8 cellular contexts compared by ENCODE assay signal in the genomic region with DNA sequence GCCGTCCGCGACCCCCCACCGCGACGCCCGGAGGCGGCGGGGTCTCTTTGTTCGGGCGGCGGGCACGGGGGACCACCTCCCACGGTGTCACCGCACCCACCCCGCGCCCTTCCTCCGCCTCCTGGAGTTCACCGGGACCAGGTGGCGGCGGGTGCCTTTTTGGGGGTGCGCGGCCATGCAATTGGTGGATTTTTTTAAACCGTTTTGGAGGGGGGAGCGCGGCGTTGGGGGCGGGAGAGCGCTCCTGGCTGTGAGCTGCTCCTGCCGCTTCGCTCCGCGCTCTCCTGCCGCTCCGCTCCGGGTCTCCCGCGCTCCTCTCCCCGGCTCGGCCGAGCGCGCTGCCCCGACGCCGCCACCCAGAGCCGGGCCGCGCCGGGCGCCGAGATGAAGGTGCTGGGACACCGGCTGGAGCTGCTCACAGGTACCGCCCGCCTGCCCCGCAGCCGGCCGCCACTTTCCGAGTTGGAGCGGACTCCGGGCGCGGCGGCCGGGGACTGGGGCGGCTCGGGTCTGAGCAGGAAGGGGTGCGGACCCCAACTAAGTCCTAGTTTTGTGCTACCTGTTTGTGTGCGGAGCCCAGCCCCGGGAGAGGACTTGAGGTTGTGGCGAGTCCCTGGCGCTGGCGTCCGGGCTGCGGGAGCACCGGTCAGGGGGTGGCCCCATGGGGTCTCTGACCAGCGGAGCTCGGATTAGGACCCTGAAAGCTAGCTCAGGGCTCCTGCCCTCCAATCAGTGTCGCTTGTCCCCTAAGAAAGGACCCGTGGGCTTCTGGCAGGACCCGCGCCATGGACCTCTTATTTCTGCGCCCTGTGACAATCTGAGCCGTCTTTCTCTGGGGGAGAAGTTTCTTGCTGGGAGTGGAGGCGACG. TPM values are rescaled to one million over a fixed set of nuclear protein-coding genes. Genes with fewer than 3 reads are reported as not detected.
DNase-seq lines count a peak whose midpoint lies in the region; ATAC-seq and TF ChIP-seq lines count a peak whose summit lies in the region.

No MANE protein-coding gene starts in this region.

- H3K4me1 ChIP-seq in Karpas-422 (ENCODE audit: low read length): peaks cover 20% of the 10 kb centered on the region

- peak in 1 of 2 donors; percentile 33 for ATAC-seq in naive B cell (ENCODE audit: low read depth in 2 of 2)
- ATAC-seq in HG03439 (IDR thresholded peaks at IDR 0.05; ENCODE audit: unreplicated experiment): no peak

- H3K27me3 ChIP-seq in Karpas-422 (ENCODE audit: low read length) (no peaks in the 10 kb centered on the region), dorsolateral prefrontal cortex (peaks cover 0 to 65% (median 28%) of the 10 kb centered on the region in 45 donors)

- H3K4me1 Mint-ChIP-seq in naive B cell: peaks cover 10 to 17% (median 10%) of the 10 kb centered on the region in 3 donors

- H3K27me3 Mint-ChIP-seq in naive B cell: peaks cover 44 to 75% (median 65%) of the 10 kb centered on the region in 3 donors

- H3K9ac ChIP-seq in Karpas-422 (ENCODE audit: low read length): peak overlapping the region; percentile 67

- peaks cover 4% of the 10 kb centered on the region for H4K20me1 ChIP-seq in Karpas-422 (ENCODE audit: insufficient read depth, low read depth, low read length)

- intact Hi-C loops in dorsolateral prefrontal cortex (cut with DNase I): no loop called here

- no peaks in the 10 kb centered on the region for H3K79me2 ChIP-seq in Karpas-422 (ENCODE audit: low read length)

- no peaks in the 10 kb centered on the region for H3K9me3 Mint-ChIP-seq in naive B cell

- H3K4me3 ChIP-seq in Karpas-422 (ENCODE audit: low read length) (peak overlapping the region; percentile 74), dorsolateral prefrontal cortex (peak overlapping the region; percentile 34 to 73 (median 60))

- no peak for TF ChIP-seq CTCF in dorsolateral prefrontal cortex (IDR thresholded peaks at IDR 0.05 in 54 of 56, conservative IDR thresholded peaks at IDR 0.05 in 2 of 56; ENCODE audit: low read depth in 1 of 56, partially characterized antibody in 56 of 56)

- H3K27ac Mint-ChIP-seq in naive B cell: peak overlapping the region in 2 of 6 donors; percentile 67 to 91

- H3K27ac ChIP-seq in Karpas-422 (ENCODE audit: low read length) (no peak overlapping the region), dorsolateral prefrontal cortex (peak overlapping the region in 44 of 59 donors; percentile 12 to 94 (median 64))

- no peaks in the 10 kb centered on the region for H3K9me3 ChIP-seq in Karpas-422 (ENCODE audit: low read length)

- H3K4me2 ChIP-seq in Karpas-422 (ENCODE audit: low read depth, low read length, poor library complexity, severe bottlenecking): peak overlapping the region; percentile 96

- H3K4me3 Mint-ChIP-seq in naive B cell: peak overlapping the region; percentile 29 to 88 (median 71)

- DNase-seq in COLO668 (lab: John Stamatoyannopoulos, UW; ENCODE audit: unreplicated experiment) (peak; percentile 8), Karpas-422 (peak; percentile 59), dorsolateral prefrontal cortex (peak in 7 of 10 donors; percentile 45 to 87 (median 60)), naive B cell (no peak), DMS114 treated with DMSO at 0.1 percent for 48 hours (lab: John Stamatoyannopoulos, UW; ENCODE audit: unreplicated experiment) (no peak), SHP77 treated with DMSO at 0.1 percent for 48 hours (lab: John Stamatoyannopoulos, UW) (no peak)
- DNase-seq in central memory CD4-positive, alpha-beta T cell: no peak

- no peaks in the 10 kb centered on the region for H3K36me3 Mint-ChIP-seq in naive B cell

- H2AFZ ChIP-seq in Karpas-422 (ENCODE audit: low read length): 0 out of 2 replicates have a peak overlapping the region, but pooled peaks have one; percentile 43

- H3K36me3 ChIP-seq in Karpas-422 (ENCODE audit: insufficient read depth, low read length): no peaks in the 10 kb centered on the region

- H3K9me2 ChIP-seq in Karpas-422 (replicated peaks; ENCODE audit: insufficient read depth, low read length): no peaks in the 10 kb centered on the region

RNA-seq across cellular contexts. Expression of a gene that starts 35.7 kb away (rescaled TPM):
- 11.9 and 37.3 TPM in 2 replicates for total RNA-seq in Karpas-422 (2014; rRNA removed; shearing (Covaris generic); ENCODE audit: low replicate concordance)
- 1,000 to 10,000 TPM in 17 of 120 experiments, 100 to 1,000 TPM in 103; 366 to 1,232 (median 838) TPM for total RNA-seq in dorsolateral prefrontal cortex
- polyA plus RNA-seq in naive B cell (ENCODE audit: low read depth in 6 of 6): under 1 TPM in 3 of 6 donors, not detected in 3; 0.17 to 0.79 (median 0.27) TPM

RNA-seq across cellular contexts. Expression of a gene that starts 51.0 kb away (rescaled TPM):
- 2.9 and 5.6 TPM in 2 replicates for total RNA-seq in Karpas-422 (2014; rRNA removed; shearing (Covaris generic); ENCODE audit: low replicate concordance)
- 10 to 100 TPM; 14.5 to 47.1 (median 26.3) TPM for total RNA-seq in dorsolateral prefrontal cortex
- 1 to 10 TPM; 1.3 to 9.6 (median 7.6) TPM for polyA plus RNA-seq in naive B cell (ENCODE audit: low read depth in 6 of 6)

Comparison
In these comparisons a context has a peak if more than half of its experiments do, and no peak if none do; other contexts are left out.
1. DNase-seq: peak in COLO668 (single experiment), Karpas-422 (single experiment) and dorsolateral prefrontal cortex (7 of 10); none in naive B cell (single experiment), central memory CD4-positive, alpha-beta T cell (single experiment), DMS114 treated with DMSO at 0.1 percent for 48 hours (single experiment) and SHP77 treated with DMSO at 0.1 percent for 48 hours (single experiment).